In genomic region chr15:80989518-80990478, GRCh38 we compare ENCODE assay signal across 8 cellular contexts. TPM values are rescaled to one million over a fixed set of nuclear protein-coding genes. Genes with fewer than 3 reads are reported as not detected.
DNase-seq lines count a peak whose midpoint lies in the region; ATAC-seq and TF ChIP-seq lines count a peak whose summit lies in the region.

TSS of gene MESD (minus strand) at chr15:80989819. CDS start at chr15:80989791, 28 bp downstream.

- peaks cover 48% of the 10 kb centered on the region for H3K4me1 Mint-ChIP-seq in T-helper 2 cell treated with Interferon-gamma antibody and Interleukin-4, amounts not matched to agents 5 μg/mL and 100 μg/mL, for 36 hours (ENCODE audit: low read depth)

- H3K4me3 Mint-ChIP-seq in T-helper 2 cell treated with Interferon-gamma antibody and Interleukin-4, amounts not matched to agents 5 μg/mL and 100 μg/mL, for 36 hours = peak within 1 kb of the TSS; percentile 96

- peak within 1 kb of the TSS; percentile 94 for H3K27ac Mint-ChIP-seq in T-helper 2 cell treated with Interferon-gamma antibody and Interleukin-4, amounts not matched to agents 5 μg/mL and 100 μg/mL, for 36 hours

- H3K9me3 ChIP-seq in ascending aorta (no peaks in the 10 kb centered on the region), right cardiac atrium (ENCODE audit: control insufficient read depth, low read length) (no peaks in the 10 kb centered on the region), uterus (no peaks in the 10 kb centered on the region)

- H3K27ac ChIP-seq in ascending aorta = peak within 1 kb of the TSS; percentile 91 to 92
- H3K27ac ChIP-seq in right cardiac atrium (ENCODE audit: low read length) = peak within 1 kb of the TSS; percentile 95
- peak within 1 kb of the TSS; percentile 94 for H3K27ac ChIP-seq in uterus

- TF ChIP-seq CTCF in ascending aorta (IDR thresholded peaks at IDR 0.05) (no peak), uterus (IDR thresholded peaks at IDR 0.05) (no peak)

- TF ChIP-seq POLR2A in uterus (IDR thresholded peaks at IDR 0.05) = peak; percentile 80 to 91

- ATAC-seq in GM18508 (IDR thresholded peaks at IDR 0.05; ENCODE audit: insufficient read depth, unreplicated experiment) = peak; percentile 65
- ATAC-seq in HG02981 (IDR thresholded peaks at IDR 0.05; ENCODE audit: unreplicated experiment) = peak; percentile 96
- ATAC-seq in right cardiac atrium = peak; percentile 98 to 99

- under 1% methylated on average over 63 of the region's 63 CpGs for WGBS in right cardiac atrium

- H3K36me3 ChIP-seq in ascending aorta (no peaks in the 10 kb centered on the region), uterus (no peaks in the 10 kb centered on the region)

- H3K4me3 ChIP-seq in ascending aorta (peak within 1 kb of the TSS; percentile 70 to 95), right cardiac atrium (ENCODE audit: low read length) (peak within 1 kb of the TSS; percentile 57), uterus (peak within 1 kb of the TSS; percentile 80 to 91)

- H3K27me3 Mint-ChIP-seq in T-helper 2 cell treated with Interferon-gamma antibody and Interleukin-4, amounts not matched to agents 5 μg/mL and 100 μg/mL, for 36 hours (ENCODE audit: low read depth) = no peaks in the 10 kb centered on the region

- peak; percentile 79 for DNase-seq in NCI-H2029 (lab: John Stamatoyannopoulos, UW)
- DNase-seq in T-helper 2 cell treated with Interferon-gamma antibody and Interleukin-4, amounts not matched to agents 5 μg/mL and 100 μg/mL, for 36 hours (ENCODE audit: low spot score) = peak; percentile 93
- DNase-seq in ascending aorta (ENCODE audit: low spot score in 2 of 2) = peak; percentile 86 to 98
- DNase-seq in right cardiac atrium = peak; percentile 98 to 100 (median 99)
- peak; percentile 97 for DNase-seq in putamen (ENCODE audit: low spot score)
- DNase-seq in uterus = peak; percentile 99

- H3K9me3 Mint-ChIP-seq in T-helper 2 cell treated with Interferon-gamma antibody and Interleukin-4, amounts not matched to agents 5 μg/mL and 100 μg/mL, for 36 hours = no peaks in the 10 kb centered on the region

- peaks cover 22% of the 10 kb centered on the region for H3K36me3 Mint-ChIP-seq in T-helper 2 cell treated with Interferon-gamma antibody and Interleukin-4, amounts not matched to agents 5 μg/mL and 100 μg/mL, for 36 hours (ENCODE audit: low read depth)

- intact Hi-C loops in ascending aorta (cut with DNase I) = loop anchor here (1.0 to 10.0 kb wide), 7 partner anchors 12 to 1065 kb away; partner anchors contain the start of genes MEX3B and ZFAND6
- intact Hi-C loops in right cardiac atrium (cut with DNase I) = loop anchor here in 2 of 4 donors (10.0 kb wide), 2 partner anchors 115 to 275 kb away; no protein-coding TSS in a partner anchor
- intact Hi-C loops in uterus (cut with DNase I; ENCODE audit: low total_unique reads) = no loop called here

- no peaks in the 10 kb centered on the region for H3K27me3 ChIP-seq in ascending aorta
- no peaks in the 10 kb centered on the region for H3K27me3 ChIP-seq in right cardiac atrium (ENCODE audit: control insufficient read depth, insufficient read depth)
- no peaks in the 10 kb centered on the region for H3K27me3 ChIP-seq in uterus

- H3K4me1 ChIP-seq in ascending aorta (peaks cover 0 to 29% of the 10 kb centered on the region in 2 donors), right cardiac atrium (ENCODE audit: control insufficient read depth, insufficient read depth, low read length) (peaks cover 13% of the 10 kb centered on the region), uterus (peaks cover 7 to 11% of the 10 kb centered on the region in 2 donors)

RNA-seq across cellular contexts. Expression of gene MESD, which starts in this region (rescaled TPM):
- total RNA-seq in ascending aorta (6.4 TPM), right cardiac atrium (10 to 100 TPM; 15.7 to 18.9 (median 17.3) TPM), uterus (10 to 100 TPM; 23.6 to 48.7 (median 27.7) TPM)
- polyA plus RNA-seq in right cardiac atrium = 13.2 TPM

Comparison
In these comparisons a context has a peak if more than half of its experiments do, and no peak if none do; other contexts are left out.
1. Peak in every context shown above with its lines: DNase-seq, ATAC-seq, H3K4me3 ChIP-seq and H3K27ac ChIP-seq.